In the genomic region with DNA sequence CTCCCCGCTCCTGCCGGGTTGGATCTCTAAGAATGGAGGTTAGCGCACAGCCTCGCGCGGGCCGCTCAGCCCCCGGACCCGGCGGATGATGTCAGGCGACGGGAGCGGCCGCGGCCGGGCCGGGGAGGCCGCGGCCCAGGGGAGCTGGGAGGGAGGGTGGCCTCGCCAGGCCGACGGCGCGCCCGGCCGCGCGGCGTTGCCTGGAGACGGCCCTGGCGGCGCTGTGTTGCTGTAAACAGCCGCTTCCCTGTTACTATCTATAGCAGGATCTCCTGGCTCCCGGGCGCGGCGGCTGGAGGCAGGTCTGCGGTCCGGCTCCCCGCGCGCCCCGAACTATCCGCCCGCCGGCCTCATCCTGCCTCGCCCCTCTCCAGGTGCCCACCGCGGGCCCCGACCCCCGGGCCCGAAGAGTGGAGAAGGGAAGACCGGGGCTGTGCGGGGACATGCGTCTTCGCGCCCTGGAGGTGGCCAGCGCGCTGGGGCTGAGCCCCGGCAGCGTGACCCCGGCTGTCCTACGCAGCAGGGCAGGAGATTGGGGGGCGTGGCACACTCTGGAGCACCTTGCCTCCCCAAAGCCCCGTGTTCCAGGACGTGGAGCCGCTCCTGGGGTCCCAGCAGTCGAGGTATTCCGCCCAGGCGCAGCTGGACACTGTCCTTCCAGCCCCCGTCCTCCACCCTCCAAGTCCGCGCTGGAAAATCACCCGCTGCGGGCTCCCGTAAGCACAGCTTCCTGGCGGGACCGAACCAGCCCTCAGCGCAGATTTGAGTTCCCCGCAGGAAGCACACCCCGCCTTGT, we compare ENCODE assay signal across 8 cellular contexts. TPM values are rescaled to one million over a fixed set of nuclear protein-coding genes. Genes with fewer than 3 reads are reported as not detected.
A peak's percentile ranks its signal among the peaks of the same experiment; 100 is the strongest.
DNase-seq lines count a peak whose midpoint lies in the region; ATAC-seq, FAIRE-seq and TF ChIP-seq lines count a peak whose summit lies in the region.

No MANE protein-coding gene starts in this region.

- no peaks in the 10 kb centered on the region for H3K27me3 ChIP-seq in IMR-90 (ENCODE audit: control insufficient read depth, insufficient read depth, low read length)
- H3K27me3 ChIP-seq in Peyer's patch, result no peaks in the 10 kb centered on the region

- peak; percentile 76 for TF ChIP-seq POLR2A in IMR-90 (IDR thresholded peaks at IDR 0.05; ENCODE audit: low read depth, low read length)
- TF ChIP-seq POLR2A in Peyer's patch (IDR thresholded peaks at IDR 0.05), result peak; percentile 91 to 95

- ATAC-seq in IMR-90 (ENCODE audit: low read depth) (peak; percentile 65), HG03108 (IDR thresholded peaks at IDR 0.05; ENCODE audit: unreplicated experiment) (no peak)
- ATAC-seq in activated naive CD4-positive, alpha-beta T cell treated with anti-CD3 and anti-CD28 coated beads, Interleukin-2, amount 50 U/mL, for 72 hours, result peak; percentile 12 to 42
- peak; percentile 55 to 63 for ATAC-seq in natural killer cell treated with Interleukin-12 subunit alpha and Interleukin-12 subunit beta and Interleukin-15 and Interleukin-18, amount 100 ng/mL, for 72 hours

- no peak overlapping the region for H3K56ac ChIP-seq in IMR-90 (ENCODE audit: extremely low read depth, insufficient read depth, low read length)

- no peak overlapping the region; the same call in 1 of the 2 replicates for H3K23ac ChIP-seq in IMR-90 (ENCODE audit: low read depth, low read length)

- TF ChIP-seq CTCF in IMR-90 (conservative IDR thresholded peaks at IDR 0.05; ENCODE audit: low read depth, low read length) (0 out of 2 replicates have a peak, but pooled peaks have one; percentile 5), Peyer's patch (IDR thresholded peaks at IDR 0.05) (peak in 3 of 6 experiments; percentile 11 to 27 (median 15))

- H2BK120ac ChIP-seq in IMR-90 (ENCODE audit: low read depth, low read length), result no peak overlapping the region

- POLR2A ChIA-PET in IMR-90 (lab: Charles Lee; ENCODE audit: unreplicated experiment), result no interaction called here

- H3K36me3 ChIP-seq in IMR-90 (ENCODE audit: control insufficient read depth, insufficient read depth, low read length) (peaks cover 9% of the 10 kb centered on the region), Peyer's patch (peaks cover 0 to 28% (median 0%) of the 10 kb centered on the region in 3 donors)

- H3K4ac ChIP-seq in IMR-90 (ENCODE audit: low read depth, low read length), result no peak overlapping the region

- H3K4me3 ChIP-seq in IMR-90 (ENCODE audit: insufficient read depth, low read depth, low read length) (peak overlapping the region; percentile 69), Peyer's patch (peak overlapping the region; percentile 62 to 69 (median 62))

- 0 out of 2 replicates have a peak overlapping the region, but pooled peaks have one; percentile 3 for H3K14ac ChIP-seq in IMR-90 (replicated peaks; ENCODE audit: low read depth, low read length)

- H3K4me3 Mint-ChIP-seq in natural killer cell treated with Interleukin-12 subunit alpha and Interleukin-12 subunit beta and Interleukin-15 and Interleukin-18, amount 100 ng/mL, for 72 hours, result peak overlapping the region; percentile 88

- H2AK5ac ChIP-seq in IMR-90 (ENCODE audit: low read depth, low read length), result peak overlapping the region; percentile 77; the same call in 1 of the 2 replicates

- no peak overlapping the region for H4K91ac ChIP-seq in IMR-90 (ENCODE audit: insufficient read depth, low read depth, low read length)

- no peak overlapping the region for H2BK20ac ChIP-seq in IMR-90 (ENCODE audit: low read depth, low read length)

- CTCF ChIA-PET in IMR-90 (lab: Yijun Ruan, JAX), result interaction anchor here (0.7 to 1.0 kb wide), 2 partner anchors 8 to 10 kb away, joined by 3 to 4 read pairs; no protein-coding TSS in a partner anchor

- BruUV-seq in IMR-90 (replicated peaks; lab: Mats Ljungman, UMichigan), result no TSS peak

- H3K9ac ChIP-seq in IMR-90 (ENCODE audit: low read depth, low read length), result no peak overlapping the region

- peaks cover 46 to 53% of the 10 kb centered on the region in 2 donors for H3K4me1 Mint-ChIP-seq in natural killer cell treated with Interleukin-12 subunit alpha and Interleukin-12 subunit beta and Interleukin-15 and Interleukin-18, amount 100 ng/mL, for 72 hours (ENCODE audit: low read depth in 2 of 2)

- intact Hi-C loops in IMR-90 (cut with micrococcal nuclease), result loop anchor here (2.0 to 5.0 kb wide), 3 partner anchors 18 to 130 kb away; a partner anchor contains a TSS

- no peak overlapping the region; a peak in 1 of 4 replicates for H4K8ac ChIP-seq in IMR-90 (ENCODE audit: low read depth in 2 of 2, low read length in 2 of 2)

- FAIRE-seq in frontal cortex (lab: Jason Lieb, UNC) (no peak), urothelium cell line (lab: Jason Lieb, UNC) (peak; percentile 95)

- dilution Hi-C loops in IMR-90 (cut with HindIII; ENCODE audit: low sequenced_read_pairs, unreplicated experiment), result no loop called here

- in situ Hi-C loops in IMR-90 (cut with MboI; ENCODE audit: low sequenced_read_pairs), result loop anchor here (25.0 kb wide), 1 partner anchor 1760 kb away; a partner anchor contains a TSS

- H2BK5ac ChIP-seq in IMR-90 (ENCODE audit: low read depth, low read length, poor library complexity, severe bottlenecking), result peak overlapping the region; percentile 12

- H3K9me3 ChIP-seq in IMR-90 (ENCODE audit: control insufficient read depth, insufficient read depth, low read length) (no peaks in the 10 kb centered on the region), Peyer's patch (no peaks in the 10 kb centered on the region)

- peaks cover 12 to 30% of the 10 kb centered on the region in 2 experiments for H3K79me1 ChIP-seq in IMR-90 (ENCODE audit: low read depth in 1 of 2, low read length in 2 of 2)

- peak overlapping the region; percentile 21; the same call in 1 of the 2 replicates for H3K27ac ChIP-seq in IMR-90 (ENCODE audit: insufficient read depth, low read length)
- H3K27ac ChIP-seq in Peyer's patch, result peak overlapping the region; percentile 77 to 99 (median 92)

- peak overlapping the region; percentile 89 for H2AFZ ChIP-seq in IMR-90 (replicated peaks; ENCODE audit: low read length, poor library complexity)

- peak overlapping the region; percentile 70 for H2AK9ac ChIP-seq in IMR-90 (replicated peaks; ENCODE audit: low read depth, low read length, poor library complexity)

- WGBS in IMR-90 (ENCODE audit: extremely low coverage in 2 of 2, insufficient read length in 1 of 2), 2 experiments, result 1% methylated on average over 19 of the region's 81 CpGs; no CpG with 5 or more reads in 1 of the 2 experiments

- DNase-seq in DMS79 treated with DMSO at 0.1 percent for 48 hours (lab: John Stamatoyannopoulos, UW), result peak; percentile 92
- peak; percentile 89 for DNase-seq in IMR-90
- peak; percentile 71 to 95 (median 94) for DNase-seq in Peyer's patch
- DNase-seq in activated naive CD4-positive, alpha-beta T cell treated with anti-CD3 and anti-CD28 coated beads, Interleukin-2, amount 50 U/mL, for 72 hours (ENCODE audit: low spot score in 2 of 2), result peak; percentile 42 to 72
- DNase-seq in frontal cortex (ENCODE audit: low spot score in 2 of 2), result peak; percentile 83 to 89
- DNase-seq in natural killer cell treated with Interleukin-12 subunit alpha and Interleukin-12 subunit beta and Interleukin-15 and Interleukin-18, amount 100 ng/mL, for 72 hours (ENCODE audit: low spot score), result peak; percentile 77
- DNase-seq in urothelium cell line (ENCODE audit: low spot score), result peak; percentile 92

- peaks cover 11 to 19% of the 10 kb centered on the region in 2 donors for H3K27me3 Mint-ChIP-seq in natural killer cell treated with Interleukin-12 subunit alpha and Interleukin-12 subunit beta and Interleukin-15 and Interleukin-18, amount 100 ng/mL, for 72 hours

- H2BK15ac ChIP-seq in IMR-90 (ENCODE audit: low read depth, low read length), result no peak overlapping the region

- peaks cover 28% of the 10 kb centered on the region for H4K20me1 ChIP-seq in IMR-90 (ENCODE audit: insufficient read depth, low read length)

- peak overlapping the region; percentile 100 for H3K4me2 ChIP-seq in IMR-90 (ENCODE audit: low read depth, low read length)

- H3K27ac Mint-ChIP-seq in activated naive CD4-positive, alpha-beta T cell treated with anti-CD3 and anti-CD28 coated beads, Interleukin-2, amount 50 U/mL, for 72 hours, result peak overlapping the region; percentile 95 to 97
- H3K27ac Mint-ChIP-seq in natural killer cell treated with Interleukin-12 subunit alpha and Interleukin-12 subunit beta and Interleukin-15 and Interleukin-18, amount 100 ng/mL, for 72 hours, result peak overlapping the region; percentile 84 to 91

- no peak overlapping the region for H3K18ac ChIP-seq in IMR-90 (ENCODE audit: low read depth, low read length)

- H3K9me1 ChIP-seq in IMR-90 (ENCODE audit: insufficient read depth, low read length), result peaks cover 3% of the 10 kb centered on the region; the same call in 1 of the 2 replicates

- H4K5ac ChIP-seq in IMR-90 (ENCODE audit: low read depth, low read length), result no peak overlapping the region

- H3K4me1 ChIP-seq in IMR-90 (ENCODE audit: control insufficient read depth, insufficient read depth, low read length), result peaks cover 16% of the 10 kb centered on the region
- peaks cover 13 to 34% (median 18%) of the 10 kb centered on the region in 4 donors for H3K4me1 ChIP-seq in Peyer's patch

- no peak; the same call in 1 of the 2 replicates for TF ChIP-seq RAD21 in IMR-90 (IDR thresholded peaks at IDR 0.05; ENCODE audit: low read length)

- H3K9me3 Mint-ChIP-seq in activated naive CD4-positive, alpha-beta T cell treated with anti-CD3 and anti-CD28 coated beads, Interleukin-2, amount 50 U/mL, for 72 hours, result no peaks in the 10 kb centered on the region
- no peaks in the 10 kb centered on the region for H3K9me3 Mint-ChIP-seq in natural killer cell treated with Interleukin-12 subunit alpha and Interleukin-12 subunit beta and Interleukin-15 and Interleukin-18, amount 100 ng/mL, for 72 hours

- H3K36me3 Mint-ChIP-seq in activated naive CD4-positive, alpha-beta T cell treated with anti-CD3 and anti-CD28 coated beads, Interleukin-2, amount 50 U/mL, for 72 hours, result peaks cover 19 to 20% of the 10 kb centered on the region in 2 donors
- peaks cover 6% of the 10 kb centered on the region for H3K36me3 Mint-ChIP-seq in natural killer cell treated with Interleukin-12 subunit alpha and Interleukin-12 subunit beta and Interleukin-15 and Interleukin-18, amount 100 ng/mL, for 72 hours

TF ChIP-seq in IMR-90, 13 proteins besides CTCF, POLR2A, EP300 and RAD21 (continues in another document):
- 0 out of 2 replicates have a peak, but pooled peaks have one; percentile 54 for TF ChIP-seq MXI1 (IDR thresholded peaks at IDR 0.05; ENCODE audit: borderline replicate concordance, low read depth, low read length)

RNA-seq across cellular contexts. Expression of a gene that starts 1.4 kb away (rescaled TPM):
- 53.6 and 86.7 TPM in 2 replicates for total RNA-seq in IMR-90 (2012; rRNA removed)
- polyA plus RNA-seq in IMR-90 (2012; rRNA removed), result 171 and 406 TPM in 2 replicates
- 405 and 665 TPM in 2 replicates for polyA plus RNA-seq in IMR-90 (2012; cell fraction: cytosol; rRNA removed)
- polyA plus RNA-seq in IMR-90 (2012; cell fraction: nucleus; rRNA removed; ENCODE audit: low replicate concordance), result 1,840 and 2,271 TPM in 2 replicates
- 1,000 to 10,000 TPM in 1 of 4 donors, 100 to 1,000 TPM in 3; 267 to 2,466 (median 503) TPM for total RNA-seq in Peyer's patch
- total RNA-seq in activated naive CD4-positive, alpha-beta T cell treated with anti-CD3 and anti-CD28 coated beads, Interleukin-2, amount 50 U/mL, for 72 hours, result 10 to 100 TPM; 55.8 to 65.9 TPM
- 15.1 TPM for total RNA-seq in frontal cortex
- total RNA-seq in natural killer cell treated with Interleukin-12 subunit alpha and Interleukin-12 subunit beta and Interleukin-15 and Interleukin-18, amount 100 ng/mL, for 72 hours, result 10 to 100 TPM; 25.3 to 35.2 TPM
